8 cellular contexts compared by ENCODE assay signal in the genomic region with DNA sequence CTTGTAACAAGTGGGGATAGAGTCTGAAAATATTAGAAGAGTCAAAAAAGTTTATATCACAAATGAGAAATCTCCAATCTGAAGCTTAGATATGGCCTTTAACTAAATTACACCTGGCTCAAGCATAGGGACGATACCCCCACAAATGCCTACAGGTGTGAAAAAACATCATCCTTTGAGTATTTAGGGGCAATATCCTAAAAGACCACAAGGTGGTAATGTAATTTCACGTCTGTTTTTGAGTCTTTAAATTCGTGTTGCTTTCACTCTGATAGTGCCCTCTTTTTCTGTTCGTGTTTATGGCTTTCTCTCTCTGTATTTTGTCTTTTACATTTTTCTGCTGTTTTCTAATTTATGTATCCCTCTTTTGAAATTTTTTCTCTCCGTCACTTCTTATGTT.
A peak's percentile ranks its signal among the peaks of the same experiment; 100 is the strongest.
DNase-seq lines count a peak whose midpoint lies in the region; ATAC-seq and TF ChIP-seq lines count a peak whose summit lies in the region.

No MANE protein-coding gene starts in this region.

- H3K4me1 ChIP-seq in HCT116 (ENCODE audit: control insufficient read depth in 1 of 2, insufficient read depth in 2 of 2, low read length in 2 of 2) (no peaks in the 10 kb centered on the region), ovary (ENCODE audit: insufficient read depth) (no peaks in the 10 kb centered on the region)
- H3K4me1 ChIP-seq in CD4-positive, alpha-beta memory T cell (ENCODE audit: insufficient read depth, low read length), result no peaks in the 10 kb centered on the region

- no peak overlapping the region for H3K4me3 ChIP-seq in HCT116 (replicated peaks in 1 of 2; ENCODE audit: low read depth in 1 of 2, low read length in 2 of 2)
- no peak overlapping the region for H3K4me3 ChIP-seq in ovary
- no peak overlapping the region for H3K4me3 ChIP-seq in CD4-positive, alpha-beta memory T cell (ENCODE audit: low read length in 2 of 2)

- H3K4me3 Mint-ChIP-seq in chondrocyte (ENCODE audit: unreplicated experiment), result no peak overlapping the region
- no peak overlapping the region for H3K4me3 Mint-ChIP-seq in CD4-positive, alpha-beta memory T cell
- H3K4me3 Mint-ChIP-seq in activated T-cell treated with anti-CD3 and anti-CD28 coated beads, Interleukin-2, amount 50 U/mL, for 4 hours, result no peak overlapping the region

- peak overlapping the region; percentile 3; the same call in 1 of the 2 replicates for H3K4me2 ChIP-seq in HCT116 (ENCODE audit: low read length)

- peak; percentile 44 for DNase-seq in GM10266 (ENCODE audit: extremely low spot score)
- peak; percentile 26 for DNase-seq in HCT116 (ENCODE audit: low read depth, low spot score)
- DNase-seq in NCI-H1694 treated with DMSO at 0.1 percent for 48 hours (lab: John Stamatoyannopoulos, UW), result peak; percentile 89
- DNase-seq in chondrocyte (ENCODE audit: low spot score), result no peak
- DNase-seq in ovary, result no peak
- DNase-seq in CD4-positive, alpha-beta memory T cell, result no peak
- no peak for DNase-seq in NCI-H187 (lab: John Stamatoyannopoulos, UW)
- no peak for DNase-seq in activated T-cell treated with anti-CD3 and anti-CD28 coated beads, Interleukin-2, amount 50 U/mL, for 4 hours

- WGBS in ovary, 3 donors, result 3 to 7% (median 4%) methylated on average over 5 of the region's 5 CpGs

- no peaks in the 10 kb centered on the region for H3K9me2 ChIP-seq in HCT116 (ENCODE audit: insufficient read depth)

- no peak overlapping the region for H3K27ac ChIP-seq in HCT116 (ENCODE audit: low read depth, low read length)
- H3K27ac ChIP-seq in ovary, result no peak overlapping the region
- H3K27ac ChIP-seq in CD4-positive, alpha-beta memory T cell (ENCODE audit: low read depth, low read length), result no peak overlapping the region

- no peaks in the 10 kb centered on the region for H3K79me2 ChIP-seq in HCT116 (ENCODE audit: insufficient read depth, low read length)

- no peak for TF ChIP-seq EP300 in ovary (IDR thresholded peaks at IDR 0.05)

- H3K9me3 ChIP-seq in HCT116 (ENCODE audit: control insufficient read depth in 1 of 2, insufficient read depth in 1 of 2, low read depth in 1 of 2, low read length in 2 of 2) (no peaks in the 10 kb centered on the region), ovary (no peaks in the 10 kb centered on the region)
- H3K9me3 ChIP-seq in CD4-positive, alpha-beta memory T cell (ENCODE audit: control insufficient read depth in 1 of 2, low read length in 2 of 2), result no peaks in the 10 kb centered on the region

- H3K27ac Mint-ChIP-seq in chondrocyte (ENCODE audit: unreplicated experiment), result no peak overlapping the region
- no peak overlapping the region for H3K27ac Mint-ChIP-seq in CD4-positive, alpha-beta memory T cell

- H4K20me1 ChIP-seq in HCT116 (ENCODE audit: insufficient read depth), result no peaks in the 10 kb centered on the region

- peak; percentile 60 for TF ChIP-seq RAD21 in HCT116 (IDR thresholded peaks at IDR 0.05; ENCODE audit: low read depth)

- no peak for ATAC-seq in HCT116
- no peak for ATAC-seq in activated T-cell treated with anti-CD3 and anti-CD28 coated beads, Interleukin-2, amount 50 U/mL, for 4 hours

- H3K9ac ChIP-seq in HCT116 (ENCODE audit: low read length), result no peak overlapping the region

- RAD21 ChIA-PET in HCT116 (lab: Charles Lee; ENCODE audit: low non-redundant PET in 1 of 2, low total read pairs in 2 of 2, uncharacterized antibody in 2 of 2, unreplicated experiment in 2 of 2), result no interaction called here

- TF ChIP-seq CTCF in GM10266 (IDR thresholded peaks at IDR 0.05; ENCODE audit: control insufficient read depth, insufficient read depth, low read depth, missing control alignments), result peak; percentile 34
- peak; percentile 23 to 69 (median 44); a peak in 4 of 6 replicates for TF ChIP-seq CTCF in HCT116 (IDR thresholded peaks at IDR 0.05 in 2 of 3, conservative IDR thresholded peaks at IDR 0.05 in 1 of 3; ENCODE audit: borderline replicate concordance in 1 of 3, insufficient read depth in 1 of 3, low read depth in 2 of 3, low read length in 2 of 3)
- peak; percentile 83 for TF ChIP-seq CTCF in chondrocyte (IDR thresholded peaks at IDR 0.05)
- peak; percentile 42 to 46 (median 43) for TF ChIP-seq CTCF in ovary (IDR thresholded peaks at IDR 0.05)

- no TSS peak for BruUV-seq in HCT116 (replicated peaks; lab: Mats Ljungman, UMichigan)

- no peaks in the 10 kb centered on the region for H3K36me3 Mint-ChIP-seq in chondrocyte (ENCODE audit: low read depth)
- H3K36me3 Mint-ChIP-seq in CD4-positive, alpha-beta memory T cell, result no peaks in the 10 kb centered on the region
- no peaks in the 10 kb centered on the region for H3K36me3 Mint-ChIP-seq in activated T-cell treated with anti-CD3 and anti-CD28 coated beads, Interleukin-2, amount 50 U/mL, for 4 hours (ENCODE audit: insufficient read depth)

- no peak overlapping the region for H2AFZ ChIP-seq in HCT116 (ENCODE audit: low read depth, low read length, poor library complexity, severe bottlenecking)

- H3K36me3 ChIP-seq in HCT116 (ENCODE audit: control insufficient read depth in 1 of 2, insufficient read depth in 2 of 2, low read length in 2 of 2) (no peaks in the 10 kb centered on the region), ovary (no peaks in the 10 kb centered on the region)
- no peaks in the 10 kb centered on the region for H3K36me3 ChIP-seq in CD4-positive, alpha-beta memory T cell (ENCODE audit: insufficient read depth, low read length)

- no peak for TF ChIP-seq POLR2A in HCT116 (IDR thresholded peaks at IDR 0.05; ENCODE audit: borderline replicate concordance, extremely low read depth, insufficient read depth, insufficient read length)
- no peak for TF ChIP-seq POLR2A in ovary (IDR thresholded peaks at IDR 0.05)

- CTCF ChIA-PET in HCT116 (lab: Charles Lee), result no interaction called here
- CTCF ChIA-PET in CD4-positive, alpha-beta memory T cell (lab: Charles Lee; ENCODE audit: partially characterized antibody), result no interaction called here

- POLR2A ChIA-PET in HCT116 (lab: Charles Lee), result no interaction called here
- POLR2A ChIA-PET in CD4-positive, alpha-beta memory T cell (lab: Charles Lee; ENCODE audit: partially characterized antibody), result no interaction called here

- peaks cover 3% of the 10 kb centered on the region for H3K4me1 Mint-ChIP-seq in chondrocyte (ENCODE audit: low read depth)
- H3K4me1 Mint-ChIP-seq in CD4-positive, alpha-beta memory T cell, result peaks cover 0 to 5% (median 4%) of the 10 kb centered on the region in 4 donors
- H3K4me1 Mint-ChIP-seq in activated T-cell treated with anti-CD3 and anti-CD28 coated beads, Interleukin-2, amount 50 U/mL, for 4 hours (ENCODE audit: low read depth), result no peaks in the 10 kb centered on the region

- intact Hi-C loops in HCT116 (cut with micrococcal nuclease) (loop anchor here (1.0 kb wide), 1 partner anchor 346 kb away; no protein-coding TSS in a partner anchor), ovary (cut with DNase I) (no loop called here)
- intact Hi-C loops in CD4-positive, alpha-beta memory T cell (cut with micrococcal nuclease), result no loop called here

- H3K27me3 ChIP-seq in HCT116 (ENCODE audit: insufficient read depth, low read length) (no peaks in the 10 kb centered on the region), ovary (no peaks in the 10 kb centered on the region)
- no peaks in the 10 kb centered on the region for H3K27me3 ChIP-seq in CD4-positive, alpha-beta memory T cell (ENCODE audit: insufficient read depth, low read length)

- H3K9me3 Mint-ChIP-seq in chondrocyte (ENCODE audit: low read depth), result no peaks in the 10 kb centered on the region
- peaks cover 0 to 2% (median 0%) of the 10 kb centered on the region in 8 donors for H3K9me3 Mint-ChIP-seq in CD4-positive, alpha-beta memory T cell
- no peaks in the 10 kb centered on the region for H3K9me3 Mint-ChIP-seq in activated T-cell treated with anti-CD3 and anti-CD28 coated beads, Interleukin-2, amount 50 U/mL, for 4 hours

- H3K27me3 Mint-ChIP-seq in chondrocyte (ENCODE audit: low read depth), result peaks cover 1% of the 10 kb centered on the region
- H3K27me3 Mint-ChIP-seq in CD4-positive, alpha-beta memory T cell, result peaks cover 2% of the 10 kb centered on the region in 2 donors
- H3K27me3 Mint-ChIP-seq in activated T-cell treated with anti-CD3 and anti-CD28 coated beads, Interleukin-2, amount 50 U/mL, for 4 hours (ENCODE audit: low read depth), result no peaks in the 10 kb centered on the region

TF ChIP-seq in HCT116, 20 proteins besides CTCF, POLR2A, EP300 and RAD21:
- no peak for TF ChIP-seq MAX (IDR thresholded peaks at IDR 0.05)
- no peak for TF ChIP-seq ELF1 (IDR thresholded peaks at IDR 0.05; ENCODE audit: borderline replicate concordance, low read depth)
- no peak for TF ChIP-seq ATF3 (IDR thresholded peaks at IDR 0.05)
- no peak for TF ChIP-seq TCF7L2 (IDR thresholded peaks at IDR 0.05; ENCODE audit: borderline replicate concordance, extremely low read depth, insufficient read depth, insufficient read length)
- no peak for TF ChIP-seq SP1 (IDR thresholded peaks at IDR 0.05; ENCODE audit: low read depth)
- no peak for TF ChIP-seq ZFX (IDR thresholded peaks at IDR 0.05)
- TF ChIP-seq JUND (IDR thresholded peaks at IDR 0.05), result no peak
- no peak for TF ChIP-seq EZH2 (IDR thresholded peaks at IDR 0.05)
- TF ChIP-seq POLR2AphosphoS5 (IDR thresholded peaks at IDR 0.05; ENCODE audit: low read depth, low read length), result no peak

Comparison
In these comparisons a context has a peak if more than half of its experiments do, and no peak if none do; other contexts are left out.
1. DNase-seq: peak in GM10266 (single experiment), HCT116 (single experiment) and NCI-H1694 treated with DMSO at 0.1 percent for 48 hours (single experiment); none in chondrocyte (single experiment), ovary (0 of 5), CD4-positive, alpha-beta memory T cell (0 of 5), NCI-H187 (0 of 2) and activated T-cell treated with anti-CD3 and anti-CD28 coated beads, Interleukin-2, amount 50 U/mL, for 4 hours (single experiment).
2. Peak in every context shown above with its lines, with median percentiles within 50 percentile points of each other: CTCF ChIP-seq.